ENCODE assay signal across 8 cellular contexts in the genomic region with DNA sequence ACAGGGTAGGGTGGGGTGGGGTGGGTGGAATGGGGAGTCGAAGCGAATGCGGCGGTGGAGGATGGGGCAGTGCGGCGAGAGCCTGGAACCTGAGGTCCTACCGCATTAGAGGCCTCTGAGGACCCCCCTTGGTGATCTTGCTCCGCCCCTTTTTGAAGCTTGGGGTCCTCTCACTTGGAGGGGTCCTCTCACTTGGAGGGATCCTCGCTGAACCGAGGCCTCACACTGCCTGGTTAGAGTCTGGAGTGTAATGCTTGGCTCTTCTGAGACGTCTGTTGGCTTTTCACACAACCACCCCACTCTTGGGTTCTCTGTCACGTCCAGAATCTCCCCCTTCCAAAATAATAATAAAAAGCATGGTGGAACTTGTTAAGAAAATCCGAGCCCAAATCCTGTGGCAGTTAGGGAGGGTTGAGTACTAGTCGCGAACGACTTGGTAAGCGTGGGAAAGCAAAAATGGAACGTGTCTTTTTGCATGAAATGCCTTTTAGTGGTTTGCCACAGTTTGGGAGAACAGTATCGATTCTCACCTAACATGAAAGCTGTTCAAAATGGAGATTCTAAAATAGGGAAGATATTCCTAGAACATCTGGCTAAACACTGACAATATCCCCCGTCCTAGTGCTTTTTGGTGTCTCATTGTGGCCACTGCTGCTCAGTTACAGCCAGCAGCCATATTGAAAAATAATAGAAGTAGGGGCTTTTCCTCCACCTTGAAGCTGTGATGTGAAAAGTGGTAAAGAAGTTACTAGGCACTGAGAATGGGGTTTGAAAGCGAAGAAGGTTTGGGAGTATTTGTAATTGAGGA. TPM values are rescaled to one million over a fixed set of nuclear protein-coding genes. Genes with fewer than 3 reads are reported as not detected.
A peak's percentile ranks its signal among the peaks of the same experiment; 100 is the strongest.
DNase-seq lines count a peak whose midpoint lies in the region; ATAC-seq, FAIRE-seq and TF ChIP-seq lines count a peak whose summit lies in the region.

No MANE protein-coding gene starts in this region.

- no peaks in the 10 kb centered on the region for H3K27me3 ChIP-seq in RWPE2 (ENCODE audit: insufficient read depth, poor library complexity, severe bottlenecking)
- H3K27me3 ChIP-seq in esophagus squamous epithelium: no peaks in the 10 kb centered on the region
- no peaks in the 10 kb centered on the region for H3K27me3 ChIP-seq in rectal smooth muscle tissue (ENCODE audit: control insufficient read depth, insufficient read depth, low read length)

- H3K36me3 Mint-ChIP-seq in activated naive CD4-positive, alpha-beta T cell treated with anti-CD3 and anti-CD28 coated beads for 36 hours (ENCODE audit: low read depth): peaks cover 13% of the 10 kb centered on the region

- peaks cover 23% of the 10 kb centered on the region for H3K4me1 Mint-ChIP-seq in activated naive CD4-positive, alpha-beta T cell treated with anti-CD3 and anti-CD28 coated beads for 36 hours (ENCODE audit: low read depth)

- CTCF ChIA-PET in activated naive CD4-positive, alpha-beta T cell treated with anti-CD3 and anti-CD28 coated beads for 36 hours (lab: Charles Lee): interaction anchor here (0.6 to 0.8 kb wide), 3 partner anchors 193 to 959 kb away, joined by 3 to 4 read pairs (median 3); no protein-coding TSS in a partner anchor

- H3K36me3 ChIP-seq in RWPE2 (ENCODE audit: low read depth): peaks cover 45% of the 10 kb centered on the region
- H3K36me3 ChIP-seq in esophagus squamous epithelium: peaks cover 0 to 38% (median 15%) of the 10 kb centered on the region in 3 donors
- H3K36me3 ChIP-seq in rectal smooth muscle tissue (ENCODE audit: control insufficient read depth, insufficient read depth, low read length): peaks cover 3% of the 10 kb centered on the region

- H3K27ac ChIP-seq in RWPE2 (ENCODE audit: poor library complexity, severe bottlenecking) (peak overlapping the region; percentile 59), esophagus squamous epithelium (peak overlapping the region; percentile 91 to 99 (median 98)), rectal smooth muscle tissue (ENCODE audit: low read depth, low read length) (peak overlapping the region; percentile 93)

- TF ChIP-seq CTCF in RWPE2 (IDR thresholded peaks at IDR 0.05; ENCODE audit: poor library complexity, severe bottlenecking): no peak
- TF ChIP-seq CTCF in esophagus squamous epithelium (IDR thresholded peaks at IDR 0.05): no peak

- no peaks in the 10 kb centered on the region for H3K27me3 Mint-ChIP-seq in activated naive CD4-positive, alpha-beta T cell treated with anti-CD3 and anti-CD28 coated beads for 36 hours (ENCODE audit: low read depth)

- H3K4me1 ChIP-seq in RWPE2 (ENCODE audit: insufficient read depth, poor library complexity, severe bottlenecking): peaks cover 10% of the 10 kb centered on the region
- H3K4me1 ChIP-seq in esophagus squamous epithelium: peaks cover 11 to 48% (median 16%) of the 10 kb centered on the region in 3 donors
- H3K4me1 ChIP-seq in rectal smooth muscle tissue (ENCODE audit: control insufficient read depth, insufficient read depth, low read length): peaks cover 7% of the 10 kb centered on the region

- TF ChIP-seq POLR2A in esophagus squamous epithelium (IDR thresholded peaks at IDR 0.05) (peak in 1 of 4 donors; percentile 1), H54 (IDR thresholded peaks at IDR 0.05; ENCODE audit: low read depth, low read length) (no peak)

- peak overlapping the region; percentile 98 for H3K27ac Mint-ChIP-seq in activated naive CD4-positive, alpha-beta T cell treated with anti-CD3 and anti-CD28 coated beads for 36 hours

- H3K4me3 Mint-ChIP-seq in activated naive CD4-positive, alpha-beta T cell treated with anti-CD3 and anti-CD28 coated beads for 36 hours: peak overlapping the region; percentile 93

- H3K9me3 Mint-ChIP-seq in activated naive CD4-positive, alpha-beta T cell treated with anti-CD3 and anti-CD28 coated beads for 36 hours: no peaks in the 10 kb centered on the region

- no peak for DNase-seq in activated naive CD4-positive, alpha-beta T cell treated with anti-CD3 and anti-CD28 coated beads for 36 hours
- no peak for DNase-seq in activated naive CD4-positive, alpha-beta T cell treated with Interleukin-2 at 50 U/mL for 16 hours
- no peak for DNase-seq in RWPE2 (ENCODE audit: low spot score)
- DNase-seq in esophagus squamous epithelium (lab: John Stamatoyannopoulos, UW): no peak
- DNase-seq in H54 (ENCODE audit: insufficient read length, low spot score): no peak

- no peaks in the 10 kb centered on the region for H3K9me3 ChIP-seq in RWPE2 (ENCODE audit: severe bottlenecking)
- no peaks in the 10 kb centered on the region for H3K9me3 ChIP-seq in esophagus squamous epithelium

- peak; percentile 12 for ATAC-seq in RWPE2 (ENCODE audit: low read depth)
- no peak for ATAC-seq in HG02571 (IDR thresholded peaks at IDR 0.05; ENCODE audit: unreplicated experiment)
- no peak for ATAC-seq in GM18511 (IDR thresholded peaks at IDR 0.05; ENCODE audit: unreplicated experiment)

- intact Hi-C loops in activated naive CD4-positive, alpha-beta T cell treated with anti-CD3 and anti-CD28 coated beads for 36 hours (cut with micrococcal nuclease): loop anchor here (1.0 to 2.0 kb wide), 10 partner anchors 70 to 637 kb away; partner anchors contain the start of genes ACO2, L3MBTL2, PHF5A and PMM1
- intact Hi-C loops in esophagus squamous epithelium (cut with DNase I): loop anchor here (5.0 kb wide), 1 partner anchor 140 kb away; the partner anchor contains the start of gene EP300

- FAIRE-seq in H54 (lab: Jason Lieb, UNC): no peak

- WGBS in esophagus squamous epithelium, 2 donors: 4 to 10% methylated on average over 9 to 14 of the region's 21 CpGs

- H3K4me3 ChIP-seq in RWPE2 (ENCODE audit: severe bottlenecking) (peak overlapping the region; percentile 79), esophagus squamous epithelium (peak overlapping the region; percentile 73 to 89 (median 86)), rectal smooth muscle tissue (ENCODE audit: low read length) (peak overlapping the region; percentile 95)

- H3K9ac ChIP-seq in rectal smooth muscle tissue (ENCODE audit: low read length): peak overlapping the region; percentile 88

RNA-seq across cellular contexts. Expression of gene RBX1, which starts 0.8 kb away (rescaled TPM):
- total RNA-seq in activated naive CD4-positive, alpha-beta T cell treated with anti-CD3 and anti-CD28 coated beads for 36 hours: 10 to 100 TPM; 90.1 to 93.3 TPM
- 10 to 100 TPM; 32.7 to 64.0 (median 52.4) TPM for total RNA-seq in esophagus squamous epithelium
